Comparison of ENCODE assay signal across 8 cellular contexts in the genomic region with DNA sequence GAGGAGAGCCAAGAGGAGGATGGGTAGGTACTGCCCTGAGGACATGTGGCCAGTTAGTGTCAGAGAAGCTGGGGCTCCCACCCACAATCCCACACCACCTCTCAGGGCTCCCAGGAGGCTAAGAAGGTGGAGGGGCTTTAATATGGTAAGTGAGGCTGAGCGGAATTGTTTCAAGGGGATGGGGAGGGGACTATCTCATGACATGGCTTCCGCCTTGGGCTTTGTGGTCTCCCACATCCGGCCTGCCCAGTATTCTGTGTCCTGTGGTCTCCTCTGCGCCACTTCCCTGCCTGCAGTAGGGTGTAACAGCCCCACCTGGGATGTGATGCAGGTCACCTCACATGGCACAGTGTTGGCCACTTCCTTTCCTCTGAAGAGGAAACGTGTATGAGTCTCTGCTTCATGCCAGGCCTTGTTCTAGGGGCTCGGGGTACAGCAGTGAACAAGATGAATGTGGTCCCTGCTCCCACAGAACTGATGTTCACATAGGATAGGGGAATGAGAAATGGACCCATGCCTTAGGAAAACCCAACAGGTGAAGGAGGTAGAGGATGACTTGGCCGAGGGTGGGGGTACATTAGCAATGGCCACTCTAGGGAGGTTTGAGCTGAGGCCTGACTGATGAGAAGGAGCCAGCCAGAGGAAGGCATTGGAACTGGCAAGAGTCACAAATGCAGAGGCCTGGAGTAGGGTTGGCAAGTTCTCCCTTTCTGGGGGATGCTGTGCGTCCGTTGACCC. TPM values are rescaled to one million over a fixed set of nuclear protein-coding genes. Genes with fewer than 3 reads are reported as not detected.
DNase-seq lines count a peak whose midpoint lies in the region; ATAC-seq and TF ChIP-seq lines count a peak whose summit lies in the region.

No MANE protein-coding gene starts in this region.

- intact Hi-C loops in natural killer cell (cut with micrococcal nuclease), result loop anchor here (1.0 to 2.0 kb wide), 3 partner anchors 13 to 103 kb away; partner anchors contain the start of genes COMMD4 and MAN2C1

- peak overlapping the region; percentile 95 to 97 for H3K27ac Mint-ChIP-seq in natural killer cell

- no peak overlapping the region for H3K4me3 ChIP-seq in GM12864 (ENCODE audit: low read depth, low read length)

- peak overlapping the region; percentile 86 for H3K4me3 Mint-ChIP-seq in natural killer cell

- peak; percentile 64 for DNase-seq in GM12864 (ENCODE audit: low read depth)
- DNase-seq in MV-4-11 (lab: John Stamatoyannopoulos, UW), result peak; percentile 90
- DNase-seq in activated T-cell treated with anti-CD3 and anti-CD28 coated beads for 24 hours (ENCODE audit: low read depth), result peak; percentile 52
- DNase-seq in natural killer cell, result peak; percentile 87
- DNase-seq in omental fat pad (ENCODE audit: low spot score), result no peak

- H3K36me3 Mint-ChIP-seq in natural killer cell, result peaks cover 7% of the 10 kb centered on the region

- ATAC-seq in natural killer cell (peak; percentile 75 to 92 (median 86)), HG03457 (IDR thresholded peaks at IDR 0.05; ENCODE audit: unreplicated experiment) (no peak), omental fat pad (ENCODE audit: low FRiP score) (no peak), GM18868 (IDR thresholded peaks at IDR 0.05; ENCODE audit: unreplicated experiment) (no peak), GM19395 (IDR thresholded peaks at IDR 0.05; ENCODE audit: unreplicated experiment) (no peak)

- H3K9me3 Mint-ChIP-seq in natural killer cell, result peaks cover 2 to 8% of the 10 kb centered on the region in 2 donors

- TF ChIP-seq CTCF in GM12864 (IDR thresholded peaks at IDR 0.05; ENCODE audit: low read depth, low read length, missing control alignments) (no peak), natural killer cell (IDR thresholded peaks at IDR 0.05) (no peak), omental fat pad (IDR thresholded peaks at IDR 0.05) (no peak)

- H3K27me3 Mint-ChIP-seq in natural killer cell (ENCODE audit: low read depth in 2 of 2), result no peaks in the 10 kb centered on the region

- peaks cover 34 to 47% of the 10 kb centered on the region in 2 donors for H3K4me1 Mint-ChIP-seq in natural killer cell

RNA-seq across cellular contexts. Expression of gene NEIL1, which starts 3.2 kb away (rescaled TPM):
- total RNA-seq in natural killer cell (100 to 1,000 TPM in 2 of 3 donors, 10 to 100 TPM in 1; 97.1 to 324 (median 112) TPM), omental fat pad (10 to 100 TPM; 13.3 to 41.8 (median 29.9) TPM)

RNA-seq across cellular contexts. Expression of gene COMMD4, which starts 14.2 kb away (rescaled TPM):
- 10 to 100 TPM; 38.8 to 56.3 (median 46.8) TPM for total RNA-seq in natural killer cell
- total RNA-seq in omental fat pad, result 10 to 100 TPM; 41.4 to 71.6 (median 50.7) TPM

RNA-seq across cellular contexts. Expression of gene MAN2C1, which starts 18.4 kb away (rescaled TPM):
- 100 to 1,000 TPM; 375 to 476 (median 385) TPM for total RNA-seq in natural killer cell
- 100 to 1,000 TPM; 108 to 391 (median 171) TPM for total RNA-seq in omental fat pad

Comparison
In these comparisons a context has a peak if more than half of its experiments do, and no peak if none do; other contexts are left out.
1. ATAC-seq: peak in natural killer cell (3 of 3); none in HG03457 (single experiment), omental fat pad (single experiment), GM18868 (single experiment) and GM19395 (single experiment).